Comparison of ENCODE assay signal across 8 cellular contexts in the genomic region with DNA sequence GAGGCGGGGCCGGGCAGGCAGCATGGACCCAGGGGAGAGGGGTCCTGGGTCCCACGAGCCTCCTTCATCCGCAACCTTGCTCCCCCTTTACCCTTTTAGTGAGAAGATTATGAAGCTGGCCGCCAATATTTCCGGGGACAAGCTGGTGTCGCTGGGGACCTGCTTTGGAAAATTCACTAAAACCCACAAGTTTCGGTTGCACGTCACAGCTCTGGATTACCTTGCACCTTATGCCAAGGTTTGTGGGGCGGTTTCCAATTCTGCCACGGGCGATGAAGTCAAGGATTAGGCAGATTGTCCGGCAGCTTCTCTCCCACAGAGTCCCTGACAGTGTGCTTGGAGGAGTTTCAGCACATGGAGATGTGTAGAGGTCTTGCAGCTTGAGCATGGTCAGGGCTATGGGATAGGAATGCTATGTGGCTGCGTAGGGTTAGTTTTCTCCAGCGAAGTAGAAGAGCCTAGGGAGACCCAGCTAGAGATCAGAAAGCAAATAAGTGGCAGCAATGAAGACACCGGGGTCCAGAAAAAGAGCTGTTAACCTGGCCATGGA. TPM values are rescaled to one million over a fixed set of nuclear protein-coding genes. Genes with fewer than 3 reads are reported as not detected.
DNase-seq lines count a peak whose midpoint lies in the region; ATAC-seq and TF ChIP-seq lines count a peak whose summit lies in the region.

No MANE protein-coding gene starts in this region.

- no peaks in the 10 kb centered on the region for H3K9me3 Mint-ChIP-seq in activated CD4-positive, alpha-beta memory T cell treated with anti-CD3 and anti-CD28 coated beads for 36 hours

- no peaks in the 10 kb centered on the region for H3K9me2 ChIP-seq in hepatocyte (replicated peaks; ENCODE audit: insufficient read depth)

- no peaks in the 10 kb centered on the region for H3K27me3 ChIP-seq in hepatocyte

- DNase-seq in activated CD4-positive, alpha-beta T cell treated with anti-CD3 and anti-CD28 coated beads for 48 hours, result peak; percentile 51
- no peak for DNase-seq in activated CD4-positive, alpha-beta T cell treated with anti-CD3 and anti-CD28 coated beads, Interleukin-2, amount 50 U/mL, for 4 hours
- DNase-seq in activated CD4-positive, alpha-beta memory T cell treated with anti-CD3 and anti-CD28 coated beads for 36 hours, result peak; percentile 56
- no peak for DNase-seq in hepatocyte (ENCODE audit: low spot score)
- DNase-seq in stimulated activated CD4-positive, alpha-beta T cell treated with anti-CD3 and anti-CD28 coated beads, Interleukin-1b, Interleukin-23, amount 100 ng/mL, for 48 hours, result peak; percentile 22
- DNase-seq in NCI-H2171 (lab: John Stamatoyannopoulos, UW), result no peak

- H3K4me3 Mint-ChIP-seq in activated CD4-positive, alpha-beta memory T cell treated with anti-CD3 and anti-CD28 coated beads for 36 hours, result peak overlapping the region; percentile 96

- peaks cover 19% of the 10 kb centered on the region for H3K4me1 ChIP-seq in hepatocyte (ENCODE audit: insufficient read depth)

- POLR2A ChIA-PET in activated CD4-positive, alpha-beta memory T cell treated with anti-CD3 and anti-CD28 coated beads for 36 hours (lab: Charles Lee), result interaction anchor here (0.6 to 2.1 kb wide), 4 partner anchors 9 to 133 kb away, joined by 3 to 11 read pairs (median 8); a partner anchor contains a TSS

- H3K36me3 Mint-ChIP-seq in activated CD4-positive, alpha-beta memory T cell treated with anti-CD3 and anti-CD28 coated beads for 36 hours, result peaks cover 34% of the 10 kb centered on the region

- 8% methylated on average over 16 of the region's 16 CpGs for WGBS in hepatocyte (ENCODE audit: low lambda C conversion rate, missing lambda C conversion rate)

- peak overlapping the region; percentile 95 for H3K27ac Mint-ChIP-seq in activated CD4-positive, alpha-beta memory T cell treated with anti-CD3 and anti-CD28 coated beads for 36 hours

- peak overlapping the region; percentile 60 for H2AFZ ChIP-seq in hepatocyte

- no peaks in the 10 kb centered on the region for H3K36me3 ChIP-seq in hepatocyte (replicated peaks; ENCODE audit: insufficient read depth, low read depth)

- ATAC-seq in GM21825 (IDR thresholded peaks at IDR 0.05; ENCODE audit: unreplicated experiment) (no peak), HG03039 (IDR thresholded peaks at IDR 0.05; ENCODE audit: unreplicated experiment) (no peak)

- TF ChIP-seq CTCF in hepatocyte (IDR thresholded peaks at IDR 0.05; ENCODE audit: poor library complexity), result no peak

- H3K27ac ChIP-seq in hepatocyte, result peak overlapping the region; percentile 71

- H3K4me3 ChIP-seq in hepatocyte, result peak overlapping the region; percentile 56

- no peaks in the 10 kb centered on the region for H3K9me3 ChIP-seq in hepatocyte (ENCODE audit: low read depth)

- no peaks in the 10 kb centered on the region for H4K20me1 ChIP-seq in hepatocyte (ENCODE audit: insufficient read depth, poor library complexity, severe bottlenecking)

- no peaks in the 10 kb centered on the region for H3K27me3 Mint-ChIP-seq in activated CD4-positive, alpha-beta memory T cell treated with anti-CD3 and anti-CD28 coated beads for 36 hours

- H3K79me2 ChIP-seq in hepatocyte, result peaks cover 59% of the 10 kb centered on the region

- CTCF ChIA-PET in activated CD4-positive, alpha-beta memory T cell treated with anti-CD3 and anti-CD28 coated beads for 36 hours (lab: Charles Lee), result interaction anchor here (0.7 to 1.6 kb wide), 6 partner anchors 9 to 415 kb away, joined by 3 to 6 read pairs (median 4); a partner anchor contains a TSS

- H3K4me2 ChIP-seq in hepatocyte, result peak overlapping the region; percentile 98

- intact Hi-C loops in activated CD4-positive, alpha-beta memory T cell treated with anti-CD3 and anti-CD28 coated beads for 36 hours (cut with micrococcal nuclease), result no loop called here

- peaks cover 38% of the 10 kb centered on the region for H3K4me1 Mint-ChIP-seq in activated CD4-positive, alpha-beta memory T cell treated with anti-CD3 and anti-CD28 coated beads for 36 hours (ENCODE audit: low read depth)

RNA-seq across cellular contexts. Expression of a gene that starts 0.6 kb away (rescaled TPM):
- 10 to 100 TPM; 43.3 to 47.1 TPM for total RNA-seq in activated CD4-positive, alpha-beta memory T cell treated with anti-CD3 and anti-CD28 coated beads for 36 hours
- total RNA-seq in hepatocyte, result 19.5 and 20.9 TPM in 2 replicates
- polyA plus RNA-seq in hepatocyte, result 20.9 and 23.5 TPM in 2 replicates

RNA-seq across cellular contexts. Expression of a gene that starts 0.8 kb away (rescaled TPM):
- total RNA-seq in activated CD4-positive, alpha-beta memory T cell treated with anti-CD3 and anti-CD28 coated beads for 36 hours, result 10 to 100 TPM; 25.4 to 27.9 TPM
- 41.5 and 47.2 TPM in 2 replicates for total RNA-seq in hepatocyte
- polyA plus RNA-seq in hepatocyte, result 30.2 and 34.6 TPM in 2 replicates

RNA-seq across cellular contexts. Expression of a gene that starts 9.8 kb away (rescaled TPM):
- 10 to 100 TPM; 16.2 to 17.6 TPM for total RNA-seq in activated CD4-positive, alpha-beta memory T cell treated with anti-CD3 and anti-CD28 coated beads for 36 hours
- 14.3 and 23.8 TPM in 2 replicates for total RNA-seq in hepatocyte
- polyA plus RNA-seq in hepatocyte, result 21.6 and 25.4 TPM in 2 replicates

RNA-seq across cellular contexts. Expression of a gene that starts 11.4 kb away (rescaled TPM):
- total RNA-seq in activated CD4-positive, alpha-beta memory T cell treated with anti-CD3 and anti-CD28 coated beads for 36 hours, result under 1 TPM; 0.58 to 0.86 TPM
- 1.9 and 4.6 TPM in 2 replicates for total RNA-seq in hepatocyte
- polyA plus RNA-seq in hepatocyte, result 3.1 and 4.3 TPM in 2 replicates

RNA-seq across cellular contexts. Expression of a gene that starts 29.0 kb away (rescaled TPM):
- 10 to 100 TPM; 32.1 to 33.0 TPM for total RNA-seq in activated CD4-positive, alpha-beta memory T cell treated with anti-CD3 and anti-CD28 coated beads for 36 hours
- 19.0 and 19.9 TPM in 2 replicates for total RNA-seq in hepatocyte
- 36.9 and 43.8 TPM in 2 replicates for polyA plus RNA-seq in hepatocyte

Comparison
In these comparisons a context has a peak if more than half of its experiments do, and no peak if none do; other contexts are left out.
1. DNase-seq: peak in activated CD4-positive, alpha-beta T cell treated with anti-CD3 and anti-CD28 coated beads for 48 hours (single experiment), activated CD4-positive, alpha-beta memory T cell treated with anti-CD3 and anti-CD28 coated beads for 36 hours (single experiment) and stimulated activated CD4-positive, alpha-beta T cell treated with anti-CD3 and anti-CD28 coated beads, Interleukin-1b, Interleukin-23, amount 100 ng/mL, for 48 hours (single experiment); none in activated CD4-positive, alpha-beta T cell treated with anti-CD3 and anti-CD28 coated beads, Interleukin-2, amount 50 U/mL, for 4 hours (0 of 2), hepatocyte (single experiment) and NCI-H2171 (single experiment).